Comparison of ENCODE assay signal across 8 cellular contexts in the genomic region with DNA sequence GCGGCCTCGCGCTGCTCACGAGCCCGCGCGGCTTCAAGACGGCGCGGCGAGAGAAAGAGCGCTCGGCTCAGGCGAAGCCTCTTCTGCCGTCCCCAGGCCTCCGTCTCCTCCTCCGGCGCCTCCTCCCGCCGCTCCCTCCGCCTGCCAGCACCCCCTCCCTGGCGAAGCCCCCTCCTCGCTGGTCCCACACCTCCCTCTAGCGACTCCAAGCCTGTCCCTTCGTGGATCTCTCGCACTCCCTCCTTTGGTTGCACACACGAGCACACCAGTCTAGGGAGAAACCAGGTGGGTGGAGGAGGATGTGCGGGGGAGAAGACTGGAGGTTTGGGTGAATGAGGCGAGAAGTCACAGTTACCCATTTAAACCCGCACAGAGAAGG.
DNase-seq lines count a peak whose midpoint lies in the region; ATAC-seq and TF ChIP-seq lines count a peak whose summit lies in the region.

Gene CAMK2D (minus strand): TSS at position 57 of the 379 bp plus-strand sequence. CDS start 670 bp downstream, outside the sequence.

- no peaks in the 10 kb centered on the region for H3K27me3 Mint-ChIP-seq in effector memory CD8-positive, alpha-beta T cell
- H3K27me3 Mint-ChIP-seq in memory B cell: no peaks in the 10 kb centered on the region

- peaks cover 35% of the 10 kb centered on the region for H3K36me3 Mint-ChIP-seq in effector memory CD8-positive, alpha-beta T cell (ENCODE audit: insufficient read depth)
- peaks cover 5% of the 10 kb centered on the region for H3K36me3 Mint-ChIP-seq in memory B cell

- ATAC-seq in GM19372 (IDR thresholded peaks at IDR 0.05; ENCODE audit: low read depth, unreplicated experiment): peak; percentile 47
- ATAC-seq in HG03520 (IDR thresholded peaks at IDR 0.05; ENCODE audit: unreplicated experiment): peak; percentile 33
- peak; percentile 57 for ATAC-seq in effector memory CD8-positive, alpha-beta T cell (replicated peaks)
- peak; percentile 36 for ATAC-seq in memory B cell (ENCODE audit: low read depth)

- H3K4me1 Mint-ChIP-seq in effector memory CD8-positive, alpha-beta T cell (ENCODE audit: low read depth in 2 of 2): peaks cover 24 to 28% of the 10 kb centered on the region in 2 donors
- peaks cover 15% of the 10 kb centered on the region for H3K4me1 Mint-ChIP-seq in memory B cell

- TF ChIP-seq CTCF in C4-2B (conservative IDR thresholded peaks at IDR 0.05): peak; percentile 69

- peak within 1 kb of the TSS; percentile 86 to 90 for H3K4me3 Mint-ChIP-seq in effector memory CD8-positive, alpha-beta T cell
- peak within 1 kb of the TSS; percentile 95 for H3K4me3 Mint-ChIP-seq in memory B cell

- H3K9me3 Mint-ChIP-seq in effector memory CD8-positive, alpha-beta T cell: no peaks in the 10 kb centered on the region
- no peaks in the 10 kb centered on the region for H3K9me3 Mint-ChIP-seq in memory B cell

- H3K27ac Mint-ChIP-seq in effector memory CD8-positive, alpha-beta T cell: peak within 1 kb of the TSS; percentile 96 to 99
- peak within 1 kb of the TSS; percentile 97 for H3K27ac Mint-ChIP-seq in memory B cell

- DNase-seq in NCI-H748 treated with DMSO at 0.1 percent for 48 hours (lab: John Stamatoyannopoulos, UW) (peak; percentile 59), memory B cell (ENCODE audit: low spot score in 2 of 2) (peak; percentile 60 to 73)
- peak; percentile 70 to 85 for DNase-seq in activated CD8-positive, alpha-beta memory T cell treated with anti-CD3 and anti-CD28 coated beads for 4 hours (ENCODE audit: low read depth in 2 of 2)
- peak; percentile 70 to 78 (median 74) for DNase-seq in effector memory CD8-positive, alpha-beta T cell
- peak; percentile 61 for DNase-seq in stimulated activated CD8-positive, alpha-beta memory T cell treated with anti-CD3 and anti-CD28 coated beads, Interleukin-12 subunit alpha, Interleukin-12 subunit beta, amount 100 ng/mL, for 1 hour (ENCODE audit: low read depth)

- H3K27ac ChIP-seq in C4-2B: peak within 1 kb of the TSS; percentile 82

Comparison
In these comparisons a context has a peak if more than half of its experiments do, and no peak if none do; other contexts are left out.
1. Peak in every context shown above with its lines: DNase-seq, ATAC-seq and H3K27ac ChIP-seq.